ENCODE assay signal across 8 cellular contexts in genomic region chr16:89949121-89949742, GRCh38. TPM values are rescaled to one million over a fixed set of nuclear protein-coding genes. Genes with fewer than 3 reads are reported as not detected.
A peak's percentile ranks its signal among the peaks of the same experiment; 100 is the strongest.
DNase-seq lines count a peak whose midpoint lies in the region; ATAC-seq and TF ChIP-seq lines count a peak whose summit lies in the region.

No MANE protein-coding gene starts in this region.

- no peak for DNase-seq in CD4-positive, alpha-beta T cell
- DNase-seq in NT2/D1 (ENCODE audit: low read depth, low spot score) (no peak), endodermal cell (peak; percentile 58), neural progenitor cell (ENCODE audit: low spot score) (no peak), inferior parietal cortex (ENCODE audit: extremely low spot score) (no peak), NCI-H345 (lab: John Stamatoyannopoulos, UW) (no peak), dermis blood vessel endothelial cell (no peak)

- H3K4me1 ChIP-seq in NT2/D1 (ENCODE audit: insufficient read depth, insufficient read length), result peaks cover 12% of the 10 kb centered on the region
- H3K4me1 ChIP-seq in endodermal cell (ENCODE audit: control insufficient read depth, insufficient read depth, low read length), result no peaks in the 10 kb centered on the region
- H3K4me1 ChIP-seq in neural progenitor cell, result peaks cover 5% of the 10 kb centered on the region

- H3K27ac Mint-ChIP-seq in CD4-positive, alpha-beta T cell, result no peak overlapping the region
- H3K27ac Mint-ChIP-seq in endodermal cell (no peak overlapping the region), neural progenitor cell (no peak overlapping the region)

- CTCF ChIA-PET in CD4-positive, alpha-beta T cell (lab: Charles Lee), result no interaction called here

- peak overlapping the region; percentile 99 for H3K4me2 ChIP-seq in neural progenitor cell

- peaks cover 27% of the 10 kb centered on the region for H4K20me1 ChIP-seq in neural progenitor cell (ENCODE audit: low read depth)

- H3K36me3 ChIP-seq in NT2/D1 (ENCODE audit: insufficient read depth, insufficient read length, low read length), result peaks cover 11% of the 10 kb centered on the region
- no peaks in the 10 kb centered on the region for H3K36me3 ChIP-seq in endodermal cell (ENCODE audit: control insufficient read depth, insufficient read depth, low read length)
- no peaks in the 10 kb centered on the region for H3K36me3 ChIP-seq in neural progenitor cell

- peak overlapping the region; percentile 85 for H3K4me3 Mint-ChIP-seq in CD4-positive, alpha-beta T cell
- peak overlapping the region; percentile 62 for H3K4me3 Mint-ChIP-seq in endodermal cell
- H3K4me3 Mint-ChIP-seq in neural progenitor cell, result peak overlapping the region; percentile 86

- H3K36me3 Mint-ChIP-seq in CD4-positive, alpha-beta T cell (ENCODE audit: low read depth), result no peaks in the 10 kb centered on the region
- H3K36me3 Mint-ChIP-seq in endodermal cell (ENCODE audit: low read depth) (no peaks in the 10 kb centered on the region), neural progenitor cell (no peaks in the 10 kb centered on the region)

- H3K27ac ChIP-seq in CD4-positive, alpha-beta T cell (ENCODE audit: low read depth, low read length), result no peak overlapping the region
- H3K27ac ChIP-seq in endodermal cell (ENCODE audit: low read depth, low read length) (no peak overlapping the region), neural progenitor cell (no peak overlapping the region)

- POLR2A ChIA-PET in CD4-positive, alpha-beta T cell (lab: Charles Lee), result no interaction called here

- no peak overlapping the region for H2AFZ ChIP-seq in neural progenitor cell (replicated peaks)

- peaks cover 16% of the 10 kb centered on the region for H3F3A ChIP-seq in neural progenitor cell (ENCODE audit: low read depth)

- no peak for ATAC-seq in CD4-positive, alpha-beta T cell (ENCODE audit: poor library complexity)
- no peak for ATAC-seq in GM19463 (IDR thresholded peaks at IDR 0.05; ENCODE audit: unreplicated experiment)

- H3K9ac ChIP-seq in NT2/D1 (ENCODE audit: insufficient read length, low read depth), result peak overlapping the region; percentile 85
- H3K9ac ChIP-seq in endodermal cell (ENCODE audit: extremely low read depth, low read length, poor library complexity, severe bottlenecking), result no peak overlapping the region
- H3K9ac ChIP-seq in neural progenitor cell, result no peak overlapping the region

- 29 to 46% methylated on average over 31 to 55 of the region's 55 CpGs for WGBS in endodermal cell (ENCODE audit: insufficient coverage in 1 of 2, insufficient read length in 1 of 2), 2 experiments

- H3K9me3 Mint-ChIP-seq in CD4-positive, alpha-beta T cell, result no peaks in the 10 kb centered on the region
- H3K9me3 Mint-ChIP-seq in endodermal cell (peaks cover 3% of the 10 kb centered on the region), neural progenitor cell (no peaks in the 10 kb centered on the region)

- no peaks in the 10 kb centered on the region for H3K9me3 ChIP-seq in CD4-positive, alpha-beta T cell (ENCODE audit: control insufficient read depth, low read length)
- no peaks in the 10 kb centered on the region for H3K9me3 ChIP-seq in NT2/D1 (ENCODE audit: insufficient read depth, low read length)
- peaks cover 4% of the 10 kb centered on the region for H3K9me3 ChIP-seq in endodermal cell (ENCODE audit: control insufficient read depth, low read length)
- no peaks in the 10 kb centered on the region for H3K9me3 ChIP-seq in neural progenitor cell (ENCODE audit: low read depth)

- H3K4me3 ChIP-seq in NT2/D1 (ENCODE audit: insufficient read length, low read depth) (peak overlapping the region; percentile 71), endodermal cell (ENCODE audit: low read length) (peak overlapping the region; percentile 80), neural progenitor cell (peak overlapping the region; percentile 77)

- H3K27me3 ChIP-seq in CD4-positive, alpha-beta T cell (ENCODE audit: control insufficient read depth, insufficient read depth, low read length), result peaks cover 11% of the 10 kb centered on the region
- H3K27me3 ChIP-seq in NT2/D1 (ENCODE audit: insufficient read depth, insufficient read length) (peaks cover 33% of the 10 kb centered on the region), endodermal cell (ENCODE audit: control insufficient read depth, insufficient read depth, low read length, poor library complexity, severe bottlenecking) (peaks cover 16% of the 10 kb centered on the region), neural progenitor cell (peaks cover 43% of the 10 kb centered on the region)

- intact Hi-C loops in CD4-positive, alpha-beta T cell (cut with DNase I, micrococcal nuclease), result loop anchor here in 1 of 2 experiments (2.0 kb wide), 1 partner anchor 30 kb away; the partner anchor contains the start of gene MC1R

- H3K79me2 ChIP-seq in neural progenitor cell (ENCODE audit: low read depth), result peaks cover 4% of the 10 kb centered on the region

- H3K4me1 Mint-ChIP-seq in CD4-positive, alpha-beta T cell (ENCODE audit: low read depth), result peaks cover 3% of the 10 kb centered on the region
- H3K4me1 Mint-ChIP-seq in endodermal cell, result no peaks in the 10 kb centered on the region
- peaks cover 12% of the 10 kb centered on the region for H3K4me1 Mint-ChIP-seq in neural progenitor cell

- no peak for TF ChIP-seq CTCF in CD4-positive, alpha-beta T cell (IDR thresholded peaks at IDR 0.05)
- TF ChIP-seq CTCF in endodermal cell (conservative IDR thresholded peaks at IDR 0.05) (no peak), neural progenitor cell (IDR thresholded peaks at IDR 0.05) (no peak)

- peaks cover 17% of the 10 kb centered on the region for H3K27me3 Mint-ChIP-seq in CD4-positive, alpha-beta T cell
- peaks cover 35% of the 10 kb centered on the region for H3K27me3 Mint-ChIP-seq in endodermal cell (ENCODE audit: insufficient read depth)
- peaks cover 20% of the 10 kb centered on the region for H3K27me3 Mint-ChIP-seq in neural progenitor cell (ENCODE audit: insufficient read depth, low read depth)

RNA-seq across cellular contexts. Expression of gene DEF8, which starts 0.7 kb away (rescaled TPM):
- total RNA-seq in CD4-positive, alpha-beta T cell, result 10 to 100 TPM; 30.7 to 36.3 TPM
- 10 to 100 TPM; 74.9 to 81.2 TPM for total RNA-seq in endodermal cell
- polyA plus RNA-seq in endodermal cell (2013, experiment 1 of 2), result 53.8 TPM
- 53.3 TPM for polyA plus RNA-seq in endodermal cell (2013, experiment 2 of 2)
- total RNA-seq in neural progenitor cell (ENCODE audit: low replicate concordance), result 55.1 and 101 TPM in 2 replicates
- total RNA-seq in dermis blood vessel endothelial cell, result 120 and 125 TPM in 2 replicates

RNA-seq across cellular contexts. Expression of gene TUBB3, which starts 26.1 kb away (rescaled TPM):
- under 1 TPM; 0.78 to 0.88 TPM for total RNA-seq in CD4-positive, alpha-beta T cell
- total RNA-seq in endodermal cell (100 to 1,000 TPM; 109 to 140 TPM), neural progenitor cell (ENCODE audit: low replicate concordance) (41.4 and 107 TPM in 2 replicates), dermis blood vessel endothelial cell (102 and 167 TPM in 2 replicates)
- 466 TPM for polyA plus RNA-seq in endodermal cell (2013, experiment 1 of 2)
- polyA plus RNA-seq in endodermal cell (2013, experiment 2 of 2), result 448 TPM

RNA-seq across cellular contexts. Expression of gene MC1R, which starts 30.6 kb away (rescaled TPM):
- 1 to 10 TPM; 6.7 to 6.9 TPM for total RNA-seq in CD4-positive, alpha-beta T cell
- 1 to 10 TPM; 3.4 to 4.8 TPM for total RNA-seq in endodermal cell
- polyA plus RNA-seq in endodermal cell (2013, experiment 1 of 2), result 2.7 TPM
- 2.9 TPM for polyA plus RNA-seq in endodermal cell (2013, experiment 2 of 2)
- 1.7 and 5.5 TPM in 2 replicates for total RNA-seq in neural progenitor cell (ENCODE audit: low replicate concordance)
- 2.3 and 2.6 TPM in 2 replicates for total RNA-seq in dermis blood vessel endothelial cell

Comparison
In these comparisons a context has a peak if more than half of its experiments do, and no peak if none do; other contexts are left out.
1. RNA of gene TUBB3, which starts 26.1 kb away (total RNA-seq): 109 to 140 TPM in endodermal cell, 102 to 167 TPM in dermis blood vessel endothelial cell and 41.4 to 107 TPM in neural progenitor cell; 0.78 to 0.88 TPM in CD4-positive, alpha-beta T cell; every median in the first group is over 10 times any median in the second.
2. Peak in every context shown above with its lines, with median percentiles within 50 percentile points of each other: H3K4me3 Mint-ChIP-seq and H3K4me3 ChIP-seq.